Comparison of ENCODE assay signal across 8 cellular contexts in the genomic region with DNA sequence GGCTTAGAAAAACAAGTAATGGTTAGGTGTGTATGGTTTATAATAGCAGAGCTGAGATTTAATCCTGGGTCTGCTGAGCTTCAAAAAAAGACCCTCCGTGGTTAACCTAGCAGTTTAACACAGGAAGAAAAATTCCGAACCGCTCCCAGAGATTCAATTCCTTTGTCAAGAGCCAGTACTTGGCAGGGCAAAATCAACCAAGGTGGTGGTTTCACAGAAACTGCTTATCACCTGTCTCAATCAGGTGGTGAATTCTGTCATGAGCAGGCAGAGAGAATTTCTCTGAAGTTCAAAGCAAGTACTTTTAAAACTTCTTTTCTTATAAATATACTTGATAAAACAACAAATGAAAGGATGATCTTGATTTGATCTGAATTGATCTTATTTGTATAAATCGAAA. TPM values are rescaled to one million over a fixed set of nuclear protein-coding genes. Genes with fewer than 3 reads are reported as not detected.
"Had no signal": no experiment of that assay in that cellular context is flagged by ENCODE, and none has a peak within 500 bp of the region (broad histone marks: within the 10 kb centered on the region; RNA-seq: fewer than 3 reads in every experiment).

No MANE protein-coding gene starts in this region.

- DNase-seq: H9, HCEC 1CT, KBM-7 had no signal

- H3K27ac Mint-ChIP-seq: GM23338, H9, IgD-negative memory B cell had no signal

- H3K4me1 Mint-ChIP-seq: IgD-negative memory B cell had no signal

- H3K4me3 Mint-ChIP-seq: GM23338, H9, IgD-negative memory B cell had no signal

- H3K4me3 ChIP-seq: GM23338 had no signal

- H3K27ac ChIP-seq: HL-60 had no signal

- ATAC-seq: GM23338, HepG2 had no signal

RNA-seq across cellular contexts. Expression of gene SYNPR, which starts 17.2 kb away (rescaled TPM):
- total RNA-seq: HT1080 had no signal
